ENCODE assay signal across 27 cellular contexts in the genomic region with DNA sequence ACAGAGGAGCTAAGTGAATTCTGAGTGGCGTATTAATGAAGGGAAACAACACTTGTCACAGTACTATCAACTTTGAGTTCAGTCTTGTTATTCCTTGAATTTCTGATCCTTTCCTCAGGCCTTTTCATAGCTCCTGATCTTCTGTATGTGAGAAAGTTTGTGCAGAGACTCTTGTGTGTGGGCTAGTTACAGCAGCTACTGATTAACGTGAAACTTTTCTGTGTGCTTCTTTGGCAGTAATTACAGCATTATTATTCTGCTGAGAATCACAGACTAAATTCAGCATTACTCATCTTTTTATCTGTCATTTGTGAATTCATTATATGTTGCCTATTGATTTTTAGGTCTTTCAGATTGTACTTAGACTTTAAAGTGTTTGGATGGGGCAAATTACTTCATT. TPM values are rescaled to one million over a fixed set of nuclear protein-coding genes. Genes with fewer than 3 reads are reported as not detected.
A peak's percentile ranks its signal among the peaks of the same experiment; 100 is the strongest.
DNase-seq lines count a peak whose midpoint lies in the region; ATAC-seq lines count a peak whose summit lies in the region.
"Had no signal": no experiment of that assay in that cellular context is flagged by ENCODE, and none has a peak within 500 bp of the region (broad histone marks: within the 10 kb centered on the region; RNA-seq: fewer than 3 reads in every experiment).

No MANE protein-coding gene starts in this region.

- no peaks in the 10 kb centered on the region for H3K9me3 Mint-ChIP-seq in activated naive CD8-positive, alpha-beta T cell (ENCODE audit: low read depth)
- no peaks in the 10 kb centered on the region for H3K9me3 Mint-ChIP-seq in activated naive CD8-positive, alpha-beta T cell treated with anti-CD3 and anti-CD28 coated beads for 36 hours
- no peaks in the 10 kb centered on the region for H3K9me3 Mint-ChIP-seq in immature natural killer cell
- H3K9me3 Mint-ChIP-seq: effector memory CD8-positive, alpha-beta T cell had no signal

- no peak overlapping the region for H3K4me3 Mint-ChIP-seq in activated naive CD8-positive, alpha-beta T cell
- no peak overlapping the region for H3K4me3 Mint-ChIP-seq in activated naive CD8-positive, alpha-beta T cell treated with anti-CD3 and anti-CD28 coated beads for 36 hours
- H3K4me3 Mint-ChIP-seq in immature natural killer cell: no peak overlapping the region
- H3K4me3 Mint-ChIP-seq: effector memory CD8-positive, alpha-beta T cell had no signal

- peak overlapping the region; percentile 76 for H3K27ac Mint-ChIP-seq in activated naive CD8-positive, alpha-beta T cell
- H3K27ac Mint-ChIP-seq in activated naive CD8-positive, alpha-beta T cell treated with anti-CD3 and anti-CD28 coated beads for 36 hours: no peak overlapping the region
- peak overlapping the region in 5 of 6 donors; percentile 16 to 82 (median 26) for H3K27ac Mint-ChIP-seq in immature natural killer cell

- ATAC-seq in GM21360 (IDR thresholded peaks at IDR 0.05; ENCODE audit: unreplicated experiment): no peak
- ATAC-seq: effector memory CD8-positive, alpha-beta T cell; foreskin keratinocyte; HCT116; left lobe of liver had no signal

- H3K27me3 Mint-ChIP-seq in activated naive CD8-positive, alpha-beta T cell: no peaks in the 10 kb centered on the region
- H3K27me3 Mint-ChIP-seq in activated naive CD8-positive, alpha-beta T cell treated with anti-CD3 and anti-CD28 coated beads for 36 hours: no peaks in the 10 kb centered on the region
- H3K27me3 Mint-ChIP-seq in immature natural killer cell (ENCODE audit: low read depth in 3 of 3): no peaks in the 10 kb centered on the region
- H3K27me3 Mint-ChIP-seq: effector memory CD8-positive, alpha-beta T cell had no signal

- peaks cover 33% of the 10 kb centered on the region for H3K36me3 Mint-ChIP-seq in activated naive CD8-positive, alpha-beta T cell
- H3K36me3 Mint-ChIP-seq in activated naive CD8-positive, alpha-beta T cell treated with anti-CD3 and anti-CD28 coated beads for 36 hours: peaks cover 36% of the 10 kb centered on the region
- peaks cover 6 to 38% (median 20%) of the 10 kb centered on the region in 3 donors for H3K36me3 Mint-ChIP-seq in immature natural killer cell

- H3K4me1 Mint-ChIP-seq in activated naive CD8-positive, alpha-beta T cell (ENCODE audit: low read depth): peaks cover 23% of the 10 kb centered on the region
- H3K4me1 Mint-ChIP-seq in activated naive CD8-positive, alpha-beta T cell treated with anti-CD3 and anti-CD28 coated beads for 36 hours: peaks cover 16% of the 10 kb centered on the region
- peaks cover 0 to 22% of the 10 kb centered on the region in 2 donors for H3K4me1 Mint-ChIP-seq in immature natural killer cell

- no peak for DNase-seq in activated naive CD8-positive, alpha-beta T cell treated with anti-CD3 and anti-CD28 coated beads for 36 hours
- peak; percentile 33 for DNase-seq in NCI-H460 (ENCODE audit: extremely low read depth, low read depth)
- DNase-seq in immature natural killer cell: no peak
- peak; percentile 58 for DNase-seq in renal cortical epithelial cell (ENCODE audit: low read depth)
- DNase-seq in NCI-H2196 (lab: John Stamatoyannopoulos, UW; ENCODE audit: unreplicated experiment): no peak
- DNase-seq in activated gamma-delta T cell (lab: John Stamatoyannopoulos, UW): no peak
- DNase-seq: activated CD4-positive, alpha-beta T cell treated with anti-CD3 and anti-CD28 coated beads, Interleukin-2, amount 50 U/mL, for 4 hours; activated CD8-positive, alpha-beta memory T cell treated with anti-CD3 and anti-CD28 coated beads, Interleukin-2, amount 50 U/mL, for 4 hours; activated effector memory CD4-positive, alpha-beta T cell treated with Interleukin-2 at 50 U/mL for 16 hours; BE2C; Caco-2; cortex of kidney; DMS79; effector memory CD8-positive, alpha-beta T cell; foreskin keratinocyte; GDM1; NCI-H1092 treated with DMSO at 0.1 percent for 48 hours; NCI-H2029; NCI-H2227 treated with DMSO at 0.1 percent for 48 hours; NCI-H774; ovary; stimulated activated CD4-positive, alpha-beta T cell treated with anti-CD3 and anti-CD28 coated beads, Interleukin-1b, Interleukin-23, amount 100 ng/mL, for 48 hours; trophoblast cell had no signal

RNA-seq across cellular contexts. Expression of a gene that starts 36.0 kb away (rescaled TPM):
- 10 to 100 TPM; 71.9 to 81.8 TPM for total RNA-seq in activated naive CD8-positive, alpha-beta T cell treated with anti-CD3 and anti-CD28 coated beads for 36 hours
- total RNA-seq in NCI-H460 (2014; rRNA removed; shearing (Covaris generic)): 74.7 and 77.9 TPM in 2 replicates
- polyA plus RNA-seq in NCI-H460 (2014; cell fraction: nucleus; rRNA removed): 62.5 and 66.4 TPM in 2 replicates
- polyA plus RNA-seq in immature natural killer cell: 10 to 100 TPM; 48.7 to 64.8 (median 59.4) TPM
- total RNA-seq in renal cortical epithelial cell: 41.3 and 68.4 TPM in 2 replicates

RNA-seq across cellular contexts. Expression of a gene that starts 59.5 kb away (rescaled TPM):
- total RNA-seq in activated naive CD8-positive, alpha-beta T cell treated with anti-CD3 and anti-CD28 coated beads for 36 hours: 10 to 100 TPM; 33.7 to 39.2 TPM
- total RNA-seq in NCI-H460 (2014; rRNA removed; shearing (Covaris generic)): 130 and 136 TPM in 2 replicates
- polyA plus RNA-seq in NCI-H460 (2014; cell fraction: nucleus; rRNA removed): 110 and 155 TPM in 2 replicates
- polyA plus RNA-seq in immature natural killer cell: 10 to 100 TPM; 24.5 to 33.1 (median 24.6) TPM
- 18.5 and 31.1 TPM in 2 replicates for total RNA-seq in renal cortical epithelial cell

Comparison
In these comparisons a context has a peak if more than half of its experiments do, and no peak if none do; other contexts are left out.
1. DNase-seq: peak in NCI-H460 (single experiment) and renal cortical epithelial cell (single experiment); none in activated naive CD8-positive, alpha-beta T cell treated with anti-CD3 and anti-CD28 coated beads for 36 hours (single experiment), immature natural killer cell (0 of 3), NCI-H2196 (single experiment) and activated gamma-delta T cell (single experiment).